ENCODE assay signal across 8 cellular contexts in genomic region chr9:95515272-95516113, GRCh38. TPM values are rescaled to one million over a fixed set of nuclear protein-coding genes. Genes with fewer than 3 reads are reported as not detected.
DNase-seq lines count a peak whose midpoint lies in the region; ATAC-seq and TF ChIP-seq lines count a peak whose summit lies in the region.

No MANE protein-coding gene starts in this region.

- H3K23ac ChIP-seq in trophoblast cell (ENCODE audit: low read length) = no peak overlapping the region

- H4K91ac ChIP-seq in trophoblast cell (ENCODE audit: low read depth, low read length) = peak overlapping the region; percentile 7

- H3K36me3 ChIP-seq in fibroblast of lung (ENCODE audit: control insufficient read depth, insufficient read depth, low read length) = no peaks in the 10 kb centered on the region
- no peaks in the 10 kb centered on the region for H3K36me3 ChIP-seq in trophoblast cell (ENCODE audit: control insufficient read depth in 1 of 2, insufficient read depth in 2 of 2, low read length in 2 of 2)

- CTCF ChIA-PET in activated CD8-positive, alpha-beta T cell treated with anti-CD3 and anti-CD28 coated beads for 36 hours (lab: Charles Lee) = no interaction called here

- DNase-seq in AG20443 (ENCODE audit: low spot score) = peak; percentile 19
- DNase-seq in HuH-7.5 (ENCODE audit: low spot score) = peak; percentile 61
- peak; percentile 48 for DNase-seq in activated CD8-positive, alpha-beta T cell treated with anti-CD3 and anti-CD28 coated beads for 36 hours
- no peak for DNase-seq in fibroblast of lung (ENCODE audit: low read depth in 2 of 2)
- peak in 1 of 2 donors; percentile 4 for DNase-seq in trophoblast cell
- DNase-seq in kidney glomerular epithelial cell (lab: John Stamatoyannopoulos, UW) = no peak
- no peak for DNase-seq in cortex of kidney (lab: John Stamatoyannopoulos, UW)

- H3K4me2 ChIP-seq in fibroblast of lung (ENCODE audit: extremely low read depth, insufficient read depth, low read length) (peak overlapping the region; percentile 88), trophoblast cell (ENCODE audit: low read length) (peak overlapping the region; percentile 97)

- H3K9ac ChIP-seq in fibroblast of lung (ENCODE audit: insufficient read depth, low read length) (no peak overlapping the region), trophoblast cell (ENCODE audit: low read length) (peak overlapping the region; percentile 85)

- H3K4me1 ChIP-seq in fibroblast of lung (ENCODE audit: control insufficient read depth, extremely low read depth, insufficient read depth, low read length) = peaks cover 8% of the 10 kb centered on the region
- peaks cover 7 to 19% of the 10 kb centered on the region in 2 experiments for H3K4me1 ChIP-seq in trophoblast cell (ENCODE audit: control insufficient read depth in 1 of 2, insufficient read depth in 2 of 2, low read length in 2 of 2)

- no peak overlapping the region for H3K4ac ChIP-seq in trophoblast cell (ENCODE audit: low read depth, low read length)

- H3K4me3 ChIP-seq in fibroblast of lung (replicated peaks in 1 of 4; ENCODE audit: control extremely low read depth in 1 of 4, insufficient read depth in 1 of 4, low read depth in 3 of 4, low read length in 4 of 4) (peak overlapping the region; percentile 42 to 71 (median 54)), trophoblast cell (ENCODE audit: low read depth, low read length) (peak overlapping the region; percentile 81)

- H4K8ac ChIP-seq in trophoblast cell (ENCODE audit: low read depth, low read length) = no peak overlapping the region

- WGBS in trophoblast cell (ENCODE audit: extremely low coverage, insufficient coverage, insufficient read length) = no CpG with 5 or more reads among the region's 48 CpGs

- H3K18ac ChIP-seq in trophoblast cell (ENCODE audit: low read length) = peak overlapping the region; percentile 67

- intact Hi-C loops in activated CD8-positive, alpha-beta T cell treated with anti-CD3 and anti-CD28 coated beads for 36 hours (cut with micrococcal nuclease) = no loop called here

- ATAC-seq in activated CD8-positive, alpha-beta T cell treated with anti-CD3 and anti-CD28 coated beads for 36 hours = peak; percentile 35
- no peak for ATAC-seq in GM18861 (IDR thresholded peaks at IDR 0.05; ENCODE audit: unreplicated experiment)

- H3K9me3 Mint-ChIP-seq in activated CD8-positive, alpha-beta T cell treated with anti-CD3 and anti-CD28 coated beads for 36 hours = peaks cover 6% of the 10 kb centered on the region

- no peaks in the 10 kb centered on the region for H4K20me1 ChIP-seq in fibroblast of lung (ENCODE audit: control insufficient read depth, extremely low read depth, insufficient read depth, low read length)

- peaks cover 5% of the 10 kb centered on the region for H3K27me3 ChIP-seq in fibroblast of lung (ENCODE audit: control insufficient read depth, insufficient read depth, low read length)
- H3K27me3 ChIP-seq in trophoblast cell (ENCODE audit: insufficient read depth, low read length) = no peaks in the 10 kb centered on the region

- POLR2A ChIA-PET in activated CD8-positive, alpha-beta T cell treated with anti-CD3 and anti-CD28 coated beads for 36 hours (lab: Charles Lee) = interaction anchor here (1.5 kb wide), 1 partner anchor 59 kb away, joined by 3 read pairs; no protein-coding TSS in a partner anchor

- no peak overlapping the region for H2BK12ac ChIP-seq in trophoblast cell (ENCODE audit: low read length)

- peak overlapping the region; percentile 70 for H3K4me3 Mint-ChIP-seq in activated CD8-positive, alpha-beta T cell treated with anti-CD3 and anti-CD28 coated beads for 36 hours

- no peak overlapping the region for H3K27ac Mint-ChIP-seq in activated CD8-positive, alpha-beta T cell treated with anti-CD3 and anti-CD28 coated beads for 36 hours

- H4K12ac ChIP-seq in trophoblast cell (ENCODE audit: low read depth, low read length) = no peak overlapping the region

- peak overlapping the region; percentile 69 for H3K14ac ChIP-seq in trophoblast cell (ENCODE audit: low read length)

- H3K79me2 ChIP-seq in fibroblast of lung (ENCODE audit: control insufficient read depth, insufficient read depth, low read length) (peaks cover 4% of the 10 kb centered on the region), trophoblast cell (ENCODE audit: control insufficient read depth, insufficient read depth, low read length, poor library complexity) (peaks cover 3% of the 10 kb centered on the region)

- peaks cover 27% of the 10 kb centered on the region for H3K4me1 Mint-ChIP-seq in activated CD8-positive, alpha-beta T cell treated with anti-CD3 and anti-CD28 coated beads for 36 hours (ENCODE audit: low read depth)

- H3K79me1 ChIP-seq in trophoblast cell (ENCODE audit: low read length) = peaks cover 12% of the 10 kb centered on the region

- no peak for TF ChIP-seq CTCF in activated CD8-positive, alpha-beta T cell treated with anti-CD3 and anti-CD28 coated beads for 36 hours (IDR thresholded peaks at IDR 0.05)
- no peak for TF ChIP-seq CTCF in fibroblast of lung (conservative IDR thresholded peaks at IDR 0.05 in 1 of 2, IDR thresholded peaks at IDR 0.05 in 1 of 2; ENCODE audit: low read depth in 1 of 2, low read length in 2 of 2)

- peak overlapping the region; percentile 18 for H2BK120ac ChIP-seq in trophoblast cell (ENCODE audit: insufficient read depth, low read length, poor library complexity)

- peak overlapping the region; percentile 26 for H2BK5ac ChIP-seq in trophoblast cell (ENCODE audit: low read depth, low read length, poor library complexity)

- H2AFZ ChIP-seq in fibroblast of lung (ENCODE audit: low read length) = peak overlapping the region; percentile 11
- H2AFZ ChIP-seq in trophoblast cell (ENCODE audit: insufficient read depth, low read length, poor library complexity) = peak overlapping the region; percentile 52

- peaks cover 32% of the 10 kb centered on the region for H3K27me3 Mint-ChIP-seq in activated CD8-positive, alpha-beta T cell treated with anti-CD3 and anti-CD28 coated beads for 36 hours

- H2AK5ac ChIP-seq in trophoblast cell (ENCODE audit: low read length) = no peak overlapping the region

- no peaks in the 10 kb centered on the region for H3K9me3 ChIP-seq in fibroblast of lung (ENCODE audit: control insufficient read depth, insufficient read depth, low read depth, low read length)
- peaks cover 3% of the 10 kb centered on the region for H3K9me3 ChIP-seq in trophoblast cell (ENCODE audit: insufficient read depth, low read depth, low read length)

- no peak overlapping the region for H3K27ac ChIP-seq in fibroblast of lung (ENCODE audit: insufficient read depth, low read length)
- H3K27ac ChIP-seq in trophoblast cell (ENCODE audit: low read depth, low read length) = no peak overlapping the region

- H3K36me3 Mint-ChIP-seq in activated CD8-positive, alpha-beta T cell treated with anti-CD3 and anti-CD28 coated beads for 36 hours (ENCODE audit: low read depth) = peaks cover 20% of the 10 kb centered on the region

RNA-seq across cellular contexts. Expression of gene PTCH1, which starts 1.3 kb away (rescaled TPM):
- total RNA-seq in activated CD8-positive, alpha-beta T cell treated with anti-CD3 and anti-CD28 coated beads for 36 hours = 1 to 10 TPM; 5.4 to 7.3 TPM
- total RNA-seq in fibroblast of lung = 18.0 and 20.1 TPM in 2 replicates
- polyA plus RNA-seq in fibroblast of lung = 3.2 and 3.3 TPM in 2 replicates
- 4.5 and 6.5 TPM in 2 replicates for polyA plus RNA-seq in fibroblast of lung (2012)
- 15.9 and 22.9 TPM in 2 replicates for polyA minus RNA-seq in fibroblast of lung (ENCODE audit: low replicate concordance)
- 13.6 and 13.7 TPM in 2 replicates for polyA plus RNA-seq in trophoblast cell (2013)

Comparison
In these comparisons a context has a peak if more than half of its experiments do, and no peak if none do; other contexts are left out.
1. DNase-seq: peak in AG20443 (single experiment), HuH-7.5 (single experiment) and activated CD8-positive, alpha-beta T cell treated with anti-CD3 and anti-CD28 coated beads for 36 hours (single experiment); none in fibroblast of lung (0 of 2), kidney glomerular epithelial cell (single experiment) and cortex of kidney (single experiment).